In the genomic region with DNA sequence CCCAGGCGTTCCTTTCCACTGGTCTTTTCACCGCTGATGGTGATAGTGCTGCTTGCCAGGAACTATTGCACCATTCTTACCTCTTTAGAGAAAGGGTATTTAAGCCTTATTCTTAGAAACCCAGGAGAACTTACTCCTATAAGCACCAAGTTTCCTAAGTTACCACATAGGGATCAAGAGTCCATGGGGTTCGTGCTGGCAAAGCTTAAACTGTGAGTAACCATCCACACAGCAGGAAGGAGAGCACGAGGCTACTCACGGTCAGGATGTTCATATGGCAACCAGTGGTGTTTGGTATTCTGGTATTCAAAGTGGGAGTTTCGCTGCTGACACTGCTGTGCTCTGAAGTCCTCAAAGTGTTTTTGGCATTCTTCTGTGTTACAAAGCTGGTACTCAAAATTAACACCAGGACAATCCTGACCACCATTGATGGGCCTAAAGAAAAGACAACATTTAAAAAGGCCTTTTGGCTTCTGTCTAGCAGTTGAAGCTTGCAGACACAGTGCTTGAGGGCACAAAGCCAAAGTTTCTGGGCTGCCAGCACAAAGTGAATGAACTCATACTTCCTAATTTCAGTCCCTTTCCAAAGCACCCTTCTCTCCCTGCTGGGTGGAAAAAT, we compare ENCODE assay signal across 8 cellular contexts.
DNase-seq lines count a peak whose midpoint lies in the region; ATAC-seq and TF ChIP-seq lines count a peak whose summit lies in the region.

No MANE protein-coding gene starts in this region.

- ATAC-seq in GM19324 (IDR thresholded peaks at IDR 0.05; ENCODE audit: low FRiP score, unreplicated experiment): peak; percentile 89
- no peak for ATAC-seq in GM21723 (IDR thresholded peaks at IDR 0.05; ENCODE audit: unreplicated experiment)
- ATAC-seq in GM19455 (IDR thresholded peaks at IDR 0.05; ENCODE audit: unreplicated experiment): no peak

- DNase-seq in astrocyte of the spinal cord (ENCODE audit: low read depth, low spot score) (peak; percentile 97), hippocampal formation (lab: John Stamatoyannopoulos, UW) (peak; percentile 52 to 61), skeletal muscle cell (ENCODE audit: low read depth) (peak; percentile 92), NCI-H748 (lab: John Stamatoyannopoulos, UW; ENCODE audit: unreplicated experiment) (no peak), HuH-7 (ENCODE audit: low spot score) (no peak)

- in situ Hi-C loops in astrocyte of the spinal cord (cut with HindIII; ENCODE audit: low sequenced_read_pairs): no loop called here

- TF ChIP-seq CTCF in astrocyte of the spinal cord (IDR thresholded peaks at IDR 0.05; ENCODE audit: low read depth, low read length): no peak

- no peak overlapping the region for H3K4me3 ChIP-seq in astrocyte of the spinal cord (ENCODE audit: low read depth, low read length)
- H3K4me3 ChIP-seq in skeletal muscle cell (ENCODE audit: low read depth, low read length): no peak overlapping the region

Comparison
In these comparisons a context has a peak if more than half of its experiments do, and no peak if none do; other contexts are left out.
1. DNase-seq: peak in astrocyte of the spinal cord (single experiment), hippocampal formation (2 of 2) and skeletal muscle cell (single experiment); none in NCI-H748 (single experiment) and HuH-7 (single experiment).